9 cellular contexts compared by ENCODE assay signal in genomic region chr20:31894980-31895675, GRCh38. TPM values are rescaled to one million over a fixed set of nuclear protein-coding genes. Genes with fewer than 3 reads are reported as not detected.
DNase-seq lines count a peak whose midpoint lies in the region; ATAC-seq and TF ChIP-seq lines count a peak whose summit lies in the region.
"Had no signal": no experiment of that assay in that cellular context is flagged by ENCODE, and none has a peak within 500 bp of the region (broad histone marks: within the 10 kb centered on the region; RNA-seq: fewer than 3 reads in every experiment).

No MANE protein-coding gene starts in this region.

- TF ChIP-seq CTCF in heart left ventricle (IDR thresholded peaks at IDR 0.05): no peak

- intact Hi-C loops in heart left ventricle (cut with DNase I): no loop called here

- H3K27me3 ChIP-seq in heart left ventricle: no peaks in the 10 kb centered on the region

- ATAC-seq in GM19397 (IDR thresholded peaks at IDR 0.05; ENCODE audit: unreplicated experiment) (peak; percentile 95), HG03342 (IDR thresholded peaks at IDR 0.05; ENCODE audit: unreplicated experiment) (peak; percentile 99), heart left ventricle (peak; percentile 94 to 99 (median 98))

- DNase-seq in DMS 273 (lab: John Stamatoyannopoulos, UW; ENCODE audit: unreplicated experiment) (peak; percentile 95), SW480 (ENCODE audit: low spot score) (peak; percentile 52), heart left ventricle (peak in 4 of 5 donors; percentile 52 to 84 (median 68)), NCI-H345 (lab: John Stamatoyannopoulos, UW) (no peak), NCI-H1048 (lab: John Stamatoyannopoulos, UW) (no peak)

- peaks cover 0 to 11% (median 0%) of the 10 kb centered on the region in 12 donors for H3K4me1 ChIP-seq in heart left ventricle

- no peaks in the 10 kb centered on the region for H3K9me3 ChIP-seq in heart left ventricle

- H3K4me3 ChIP-seq in heart left ventricle (no peak overlapping the region), skin epidermis (no peak overlapping the region)

- no peak for TF ChIP-seq POLR2A in heart left ventricle (IDR thresholded peaks at IDR 0.05)

- H3K36me3 ChIP-seq in heart left ventricle: no peaks in the 10 kb centered on the region

- peak overlapping the region in 11 of 12 donors; percentile 24 to 91 (median 64) for H3K27ac ChIP-seq in heart left ventricle
- peak overlapping the region in 18 of 21 experiments; percentile 19 to 78 (median 66) for H3K27ac ChIP-seq in skin epidermis
- H3K27ac ChIP-seq: KMS-11 had no signal

- 35 to 52% (median 39%) methylated on average over 8 of the region's 8 CpGs for WGBS in heart left ventricle, 4 donors

RNA-seq across cellular contexts. Expression of gene TTLL9, which starts 24.7 kb away (rescaled TPM):
- not detected for total RNA-seq in heart left ventricle
- not detected for polyA plus RNA-seq in heart left ventricle

RNA-seq across cellular contexts. Expression of gene DUSP15, which starts 24.8 kb away (rescaled TPM):
- 1 to 10 TPM; 1.0 to 7.4 (median 3.0) TPM for total RNA-seq in heart left ventricle
- 1 to 10 TPM in 1 of 2 donors, under 1 TPM in 1; 0.68 to 5.4 TPM for polyA plus RNA-seq in heart left ventricle

RNA-seq across cellular contexts. Expression of gene FOXS1, which starts 49.7 kb away (rescaled TPM):
- 1 to 10 TPM; 1.9 to 6.0 (median 3.7) TPM for total RNA-seq in heart left ventricle
- polyA plus RNA-seq in heart left ventricle: 1 to 10 TPM; 2.5 to 4.9 TPM

RNA-seq across cellular contexts. Expression of gene PDRG1, which starts 56.7 kb away (rescaled TPM):
- total RNA-seq in heart left ventricle: 10 to 100 TPM in 1 of 9 donors, 1 to 10 TPM in 8; 5.2 to 10.7 (median 7.3) TPM
- polyA plus RNA-seq in heart left ventricle: 10 to 100 TPM in 1 of 2 donors, 1 to 10 TPM in 1; 8.8 to 15.2 TPM

Comparison
In these comparisons a context has a peak if more than half of its experiments do, and no peak if none do; other contexts are left out.
1. DNase-seq: peak in DMS 273 (single experiment), SW480 (single experiment) and heart left ventricle (4 of 5); none in NCI-H345 (single experiment) and NCI-H1048 (single experiment).
2. Peak in every context shown above with its lines, with median percentiles within 50 percentile points of each other: ATAC-seq.